ENCODE assay signal across 17 cellular contexts in the genomic region with DNA sequence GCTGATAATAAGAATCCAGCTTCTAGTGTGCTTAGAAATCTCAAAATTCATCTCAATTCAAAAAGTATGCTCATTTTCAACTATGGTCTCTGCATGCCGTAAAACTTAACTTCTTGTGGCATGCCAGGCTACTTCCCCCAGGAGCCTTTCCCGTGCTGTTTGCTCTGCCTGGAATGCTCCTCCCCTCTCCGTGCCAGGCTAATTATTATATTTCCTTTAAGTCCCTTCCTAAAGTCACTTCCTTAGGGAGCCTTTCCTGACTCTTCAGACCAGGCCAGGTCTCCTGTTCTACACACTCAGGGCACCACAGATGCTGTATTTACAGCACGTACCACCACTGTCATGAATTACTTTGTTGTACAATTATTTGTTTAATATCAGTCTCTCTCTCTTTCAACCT.
A peak's percentile ranks its signal among the peaks of the same experiment; 100 is the strongest.
DNase-seq lines count a peak whose midpoint lies in the region; ATAC-seq and TF ChIP-seq lines count a peak whose summit lies in the region.
"Had no signal": no experiment of that assay in that cellular context is flagged by ENCODE, and none has a peak within 500 bp of the region (broad histone marks: within the 10 kb centered on the region; RNA-seq: fewer than 3 reads in every experiment).

No MANE protein-coding gene starts in this region.

- H3K36me3 ChIP-seq in mucosa of descending colon (ENCODE audit: low read depth) (no peaks in the 10 kb centered on the region), upper lobe of right lung (no peaks in the 10 kb centered on the region)

- H3K27me3 ChIP-seq in upper lobe of right lung, result no peaks in the 10 kb centered on the region

- no peaks in the 10 kb centered on the region for H3K27me3 Mint-ChIP-seq in activated CD4-positive, alpha-beta T cell treated with anti-CD3 and anti-CD28 coated beads, Interleukin-2, amount 10 ng/mL, durations not matched to agents 24 days and 14 days
- H3K27me3 Mint-ChIP-seq in activated T-helper 17 cell treated with anti-CD3 and anti-CD28 coated beads, Interleukin-2, amount 50 U/mL, for 72 hours, result no peaks in the 10 kb centered on the region

- ATAC-seq in activated T-helper 17 cell treated with anti-CD3 and anti-CD28 coated beads, Interleukin-2, amount 50 U/mL, for 72 hours (replicated peaks), result no peak
- peak; percentile 62 for ATAC-seq in mucosa of descending colon
- ATAC-seq in upper lobe of right lung, result no peak
- ATAC-seq: GM23338 had no signal

- in situ Hi-C loops in G401 (cut with HindIII; ENCODE audit: low sequenced_read_pairs), result no loop called here

- peaks cover 26% of the 10 kb centered on the region for H3K4me1 Mint-ChIP-seq in activated CD4-positive, alpha-beta T cell treated with anti-CD3 and anti-CD28 coated beads, Interleukin-2, amount 10 ng/mL, durations not matched to agents 24 days and 14 days
- H3K4me1 Mint-ChIP-seq in activated T-helper 17 cell treated with anti-CD3 and anti-CD28 coated beads, Interleukin-2, amount 50 U/mL, for 72 hours, result peaks cover 10% of the 10 kb centered on the region

- H3K4me1 ChIP-seq in mucosa of descending colon (ENCODE audit: low read depth), result peaks cover 17% of the 10 kb centered on the region
- peaks cover 27% of the 10 kb centered on the region for H3K4me1 ChIP-seq in upper lobe of right lung

- no peaks in the 10 kb centered on the region for H3K36me3 Mint-ChIP-seq in activated CD4-positive, alpha-beta T cell treated with anti-CD3 and anti-CD28 coated beads, Interleukin-2, amount 10 ng/mL, durations not matched to agents 24 days and 14 days (ENCODE audit: low read depth)
- H3K36me3 Mint-ChIP-seq in activated T-helper 17 cell treated with anti-CD3 and anti-CD28 coated beads, Interleukin-2, amount 50 U/mL, for 72 hours (ENCODE audit: low read depth), result no peaks in the 10 kb centered on the region
- H3K36me3 Mint-ChIP-seq: CD14-positive monocyte had no signal

- H3K9me3 ChIP-seq in mucosa of descending colon (no peaks in the 10 kb centered on the region), upper lobe of right lung (no peaks in the 10 kb centered on the region)

- intact Hi-C loops in activated CD4-positive, alpha-beta T cell treated with anti-CD3 and anti-CD28 coated beads, Interleukin-2, amount 10 ng/mL, durations not matched to agents 24 days and 14 days (cut with micrococcal nuclease), result loop anchor here (1.0 to 5.0 kb wide), 5 partner anchors 41 to 77 kb away; a partner anchor contains a TSS
- intact Hi-C loops in mucosa of descending colon (cut with DNase I, micrococcal nuclease) (no loop called here), upper lobe of right lung (cut with DNase I) (no loop called here)

- no peak overlapping the region for H3K4me3 Mint-ChIP-seq in activated CD4-positive, alpha-beta T cell treated with anti-CD3 and anti-CD28 coated beads, Interleukin-2, amount 10 ng/mL, durations not matched to agents 24 days and 14 days
- H3K4me3 Mint-ChIP-seq in activated T-helper 17 cell treated with anti-CD3 and anti-CD28 coated beads, Interleukin-2, amount 50 U/mL, for 72 hours, result peak overlapping the region; percentile 26
- H3K4me3 Mint-ChIP-seq: CD14-positive monocyte, GM23338 had no signal

- H3K27ac ChIP-seq in upper lobe of right lung, result peak overlapping the region; percentile 8

- no peak overlapping the region for H3K4me3 ChIP-seq in mucosa of descending colon
- H3K4me3 ChIP-seq in upper lobe of right lung, result no peak overlapping the region
- H3K4me3 ChIP-seq: GM23338 had no signal

- no peaks in the 10 kb centered on the region for H3K9me3 Mint-ChIP-seq in activated CD4-positive, alpha-beta T cell treated with anti-CD3 and anti-CD28 coated beads, Interleukin-2, amount 10 ng/mL, durations not matched to agents 24 days and 14 days
- no peaks in the 10 kb centered on the region for H3K9me3 Mint-ChIP-seq in activated T-helper 17 cell treated with anti-CD3 and anti-CD28 coated beads, Interleukin-2, amount 50 U/mL, for 72 hours
- H3K9me3 Mint-ChIP-seq: CD14-positive monocyte, GM23338 had no signal

- H3K27ac Mint-ChIP-seq in activated CD4-positive, alpha-beta T cell treated with anti-CD3 and anti-CD28 coated beads, Interleukin-2, amount 10 ng/mL, durations not matched to agents 24 days and 14 days, result peak overlapping the region; percentile 81
- H3K27ac Mint-ChIP-seq in activated T-helper 17 cell treated with anti-CD3 and anti-CD28 coated beads, Interleukin-2, amount 50 U/mL, for 72 hours, result peak overlapping the region; percentile 42
- H3K27ac Mint-ChIP-seq: GM23338 had no signal

- no peak for DNase-seq in activated CD4-positive, alpha-beta T cell treated with anti-CD3 and anti-CD28 coated beads, Interleukin-2, amount 10 ng/mL, durations not matched to agents 24 days and 14 days
- no peak for DNase-seq in activated CD4-positive, alpha-beta T cell treated with anti-CD3 and anti-CD28 coated beads for 48 hours
- DNase-seq in mucosa of descending colon (no peak), upper lobe of right lung (no peak), HCEC 1CT (no peak), DMS 273 treated with DMSO at 0.1 percent for 48 hours (lab: John Stamatoyannopoulos, UW) (no peak), G401 (ENCODE audit: low spot score) (no peak)
- DNase-seq: 8988T, COR-L47, DMS79, NCI-H1105 treated with DMSO at 0.1 percent for 48 hours, NCI-H2029, NCI-H510A, RPMI8226 had no signal

- TF ChIP-seq CTCF in mucosa of descending colon (IDR thresholded peaks at IDR 0.05), result no peak
- TF ChIP-seq CTCF in upper lobe of right lung (IDR thresholded peaks at IDR 0.05), result no peak
